7 cellular contexts compared by ENCODE assay signal in genomic region chr2:96207073-96207777, GRCh38. TPM values are rescaled to one million over a fixed set of nuclear protein-coding genes. Genes with fewer than 3 reads are reported as not detected.
DNase-seq lines count a peak whose midpoint lies in the region; ATAC-seq, FAIRE-seq and TF ChIP-seq lines count a peak whose summit lies in the region.

No MANE protein-coding gene starts in this region.

- TF ChIP-seq CTCF in HL-60 (IDR thresholded peaks at IDR 0.05; ENCODE audit: insufficient read depth, low read length), result no peak

- H3K4me1 ChIP-seq in iPS-15b (ENCODE audit: control insufficient read depth, insufficient read depth, low read length), result peaks cover 14% of the 10 kb centered on the region

- H3K36me3 Mint-ChIP-seq in activated T-helper 17 cell treated with anti-CD3 and anti-CD28 coated beads, Interleukin-2, amount 50 U/mL, for 72 hours (ENCODE audit: low read depth), result peaks cover 54% of the 10 kb centered on the region
- peaks cover 35 to 41% of the 10 kb centered on the region in 2 donors for H3K36me3 Mint-ChIP-seq in stimulated activated naive B cell treated with anti-CD40 and anti-IgM and Interleukin-4, amounts not matched to agents 10 μg/mL and 1 μg/mL and 100 μg/mL, for 72 hours

- H3K27ac ChIP-seq in HL-60 (replicated peaks), result peak overlapping the region; percentile 98

- peaks cover 26% of the 10 kb centered on the region for H3K4me1 Mint-ChIP-seq in activated T-helper 17 cell treated with anti-CD3 and anti-CD28 coated beads, Interleukin-2, amount 50 U/mL, for 72 hours
- H3K4me1 Mint-ChIP-seq in stimulated activated naive B cell treated with anti-CD40 and anti-IgM and Interleukin-4, amounts not matched to agents 10 μg/mL and 1 μg/mL and 100 μg/mL, for 72 hours, result peaks cover 33 to 65% of the 10 kb centered on the region in 2 donors

- DNase-seq in HL-60 (ENCODE audit: low read depth in 1 of 2, low spot score in 1 of 2), result no peak
- no peak for DNase-seq in stimulated activated naive B cell treated with anti-CD40 and anti-IgM and Interleukin-4, amounts not matched to agents 10 μg/mL and 1 μg/mL and 100 μg/mL, for 72 hours
- no peak for DNase-seq in HTR-8/SVneo (ENCODE audit: insufficient read length, low spot score)
- no peak for DNase-seq in retina

- ATAC-seq in activated T-helper 17 cell treated with anti-CD3 and anti-CD28 coated beads, Interleukin-2, amount 50 U/mL, for 72 hours (replicated peaks), result no peak
- no peak for ATAC-seq in stimulated activated naive B cell treated with anti-CD40 and anti-IgM and Interleukin-4, amounts not matched to agents 10 μg/mL and 1 μg/mL and 100 μg/mL, for 72 hours (replicated peaks)
- ATAC-seq in GM19035 (IDR thresholded peaks at IDR 0.05; ENCODE audit: unreplicated experiment), result no peak

- no peaks in the 10 kb centered on the region for H3K27me3 Mint-ChIP-seq in activated T-helper 17 cell treated with anti-CD3 and anti-CD28 coated beads, Interleukin-2, amount 50 U/mL, for 72 hours
- H3K27me3 Mint-ChIP-seq in stimulated activated naive B cell treated with anti-CD40 and anti-IgM and Interleukin-4, amounts not matched to agents 10 μg/mL and 1 μg/mL and 100 μg/mL, for 72 hours, result no peaks in the 10 kb centered on the region

- peaks cover 4% of the 10 kb centered on the region for H3K36me3 ChIP-seq in iPS-15b (ENCODE audit: control insufficient read depth, insufficient read depth, low read length)

- H3K9ac ChIP-seq in iPS-15b (ENCODE audit: low read depth, low read length), result peak overlapping the region; percentile 94

- H3K4me3 Mint-ChIP-seq in activated T-helper 17 cell treated with anti-CD3 and anti-CD28 coated beads, Interleukin-2, amount 50 U/mL, for 72 hours, result peak overlapping the region; percentile 93
- peak overlapping the region; percentile 91 to 95 for H3K4me3 Mint-ChIP-seq in stimulated activated naive B cell treated with anti-CD40 and anti-IgM and Interleukin-4, amounts not matched to agents 10 μg/mL and 1 μg/mL and 100 μg/mL, for 72 hours

- no peaks in the 10 kb centered on the region for H3K27me3 ChIP-seq in HL-60 (ENCODE audit: insufficient read depth, poor library complexity, severe bottlenecking)
- no peaks in the 10 kb centered on the region for H3K27me3 ChIP-seq in iPS-15b (ENCODE audit: control insufficient read depth, insufficient read depth, low read length)

- peak overlapping the region; percentile 97 for H3K4me3 ChIP-seq in HL-60 (replicated peaks; ENCODE audit: insufficient read depth, low read length)
- H3K4me3 ChIP-seq in iPS-15b (ENCODE audit: low read depth, low read length), result peak overlapping the region; percentile 92

- no peaks in the 10 kb centered on the region for H3K9me3 ChIP-seq in iPS-15b (ENCODE audit: control insufficient read depth, insufficient read depth, low read length)

- H3K27ac Mint-ChIP-seq in activated T-helper 17 cell treated with anti-CD3 and anti-CD28 coated beads, Interleukin-2, amount 50 U/mL, for 72 hours, result peak overlapping the region; percentile 88
- peak overlapping the region; percentile 92 for H3K27ac Mint-ChIP-seq in stimulated activated naive B cell treated with anti-CD40 and anti-IgM and Interleukin-4, amounts not matched to agents 10 μg/mL and 1 μg/mL and 100 μg/mL, for 72 hours

- H3K9me3 Mint-ChIP-seq in activated T-helper 17 cell treated with anti-CD3 and anti-CD28 coated beads, Interleukin-2, amount 50 U/mL, for 72 hours, result no peaks in the 10 kb centered on the region
- no peaks in the 10 kb centered on the region for H3K9me3 Mint-ChIP-seq in stimulated activated naive B cell treated with anti-CD40 and anti-IgM and Interleukin-4, amounts not matched to agents 10 μg/mL and 1 μg/mL and 100 μg/mL, for 72 hours

- FAIRE-seq in HTR-8/SVneo (lab: Jason Lieb, UNC), result no peak

RNA-seq across cellular contexts. Expression of gene STARD7, which starts 1.4 kb away (rescaled TPM):
- 100 to 1,000 TPM; 140 to 190 TPM for total RNA-seq in activated T-helper 17 cell treated with anti-CD3 and anti-CD28 coated beads, Interleukin-2, amount 50 U/mL, for 72 hours

RNA-seq across cellular contexts. Expression of gene TMEM127, which starts 58.6 kb away (rescaled TPM):
- total RNA-seq in activated T-helper 17 cell treated with anti-CD3 and anti-CD28 coated beads, Interleukin-2, amount 50 U/mL, for 72 hours, result 10 to 100 TPM; 23.8 to 25.4 TPM

RNA-seq across cellular contexts. Expression of gene CIAO1, which starts 58.8 kb away (rescaled TPM):
- 10 to 100 TPM; 71.4 to 81.3 TPM for total RNA-seq in activated T-helper 17 cell treated with anti-CD3 and anti-CD28 coated beads, Interleukin-2, amount 50 U/mL, for 72 hours
